Comparison of ENCODE assay signal across 8 cellular contexts in genomic region chr16:81448154-81449131, GRCh38. TPM values are rescaled to one million over a fixed set of nuclear protein-coding genes. Genes with fewer than 3 reads are reported as not detected.
DNase-seq lines count a peak whose midpoint lies in the region; ATAC-seq and TF ChIP-seq lines count a peak whose summit lies in the region.

No MANE protein-coding gene starts in this region.

- no peaks in the 10 kb centered on the region for H3K27me3 Mint-ChIP-seq in activated naive CD4-positive, alpha-beta T cell treated with anti-CD3 and anti-CD28 coated beads, Interleukin-2, amount 50 U/mL, for 24 hours

- H3K27ac Mint-ChIP-seq in activated naive CD4-positive, alpha-beta T cell treated with anti-CD3 and anti-CD28 coated beads, Interleukin-2, amount 50 U/mL, for 24 hours, result no peak overlapping the region

- intact Hi-C loops in upper lobe of right lung (cut with DNase I), result no loop called here

- H3K4me1 ChIP-seq in adipocyte (ENCODE audit: control insufficient read depth, insufficient read depth, low read length) (peaks cover 30% of the 10 kb centered on the region), liver (ENCODE audit: control insufficient read depth in 4 of 4, insufficient read depth in 4 of 4, low read length in 3 of 4) (peaks cover 22 to 71% (median 50%) of the 10 kb centered on the region in 4 donors), upper lobe of right lung (peaks cover 48% of the 10 kb centered on the region)

- H3K36me3 ChIP-seq in adipocyte (ENCODE audit: control insufficient read depth, insufficient read depth, low read length, severe bottlenecking) (no peaks in the 10 kb centered on the region), liver (ENCODE audit: control insufficient read depth in 4 of 4, insufficient read depth in 3 of 4, low read depth in 1 of 4, low read length in 3 of 4) (no peaks in the 10 kb centered on the region), upper lobe of right lung (no peaks in the 10 kb centered on the region)

- H3K4me3 Mint-ChIP-seq in activated naive CD4-positive, alpha-beta T cell treated with anti-CD3 and anti-CD28 coated beads, Interleukin-2, amount 50 U/mL, for 24 hours, result peak overlapping the region; percentile 52

- H3K9ac ChIP-seq in adipocyte (ENCODE audit: low read length), result no peak overlapping the region
- peak overlapping the region; percentile 69 to 76 for H3K9ac ChIP-seq in liver (ENCODE audit: low read depth in 1 of 2, low read length in 2 of 2)

- H3K36me3 Mint-ChIP-seq in activated naive CD4-positive, alpha-beta T cell treated with anti-CD3 and anti-CD28 coated beads, Interleukin-2, amount 50 U/mL, for 24 hours, result peaks cover 4% of the 10 kb centered on the region

- no peak for DNase-seq in activated naive CD4-positive, alpha-beta T cell (lab: John Stamatoyannopoulos, UW)
- DNase-seq in adipocyte (ENCODE audit: low read depth) (no peak), upper lobe of right lung (no peak), cerebellar cortex (ENCODE audit: low spot score) (no peak), NCI-H345 treated with DMSO at 0.1 percent for 48 hours (lab: John Stamatoyannopoulos, UW; ENCODE audit: unreplicated experiment) (no peak), SKM-1 treated with dmso at 0.1 percent for 144 hours (lab: John Stamatoyannopoulos, UW; ENCODE audit: unreplicated experiment) (no peak)

- no peak for ATAC-seq in upper lobe of right lung

- H3K4me3 ChIP-seq in adipocyte (ENCODE audit: low read length) (peak overlapping the region; percentile 20), liver (ENCODE audit: low read depth in 1 of 3, low read length in 3 of 3) (peak overlapping the region; percentile 35 to 71 (median 40)), upper lobe of right lung (peak overlapping the region; percentile 82)

- no peaks in the 10 kb centered on the region for H3K9me3 ChIP-seq in adipocyte (ENCODE audit: control insufficient read depth, low read length)
- H3K9me3 ChIP-seq in liver (ENCODE audit: control insufficient read depth in 4 of 4, low read length in 3 of 4), result no peaks in the 10 kb centered on the region
- no peaks in the 10 kb centered on the region for H3K9me3 ChIP-seq in upper lobe of right lung

- TF ChIP-seq RAD21 in liver (IDR thresholded peaks at IDR 0.05), result peak; percentile 48 to 69

- TF ChIP-seq CTCF in liver (IDR thresholded peaks at IDR 0.05; ENCODE audit: low read depth, low read length, missing input control), result no peak
- no peak for TF ChIP-seq CTCF in upper lobe of right lung (IDR thresholded peaks at IDR 0.05)

- 23% methylated on average over 19 of the region's 19 CpGs for WGBS in liver

- H3K27ac ChIP-seq in liver (ENCODE audit: low read depth in 1 of 2, low read length in 2 of 2), result peak overlapping the region; percentile 89
- peak overlapping the region; percentile 83 for H3K27ac ChIP-seq in upper lobe of right lung

- no peaks in the 10 kb centered on the region for H3K9me3 Mint-ChIP-seq in activated naive CD4-positive, alpha-beta T cell treated with anti-CD3 and anti-CD28 coated beads, Interleukin-2, amount 50 U/mL, for 24 hours

- peaks cover 76% of the 10 kb centered on the region for H3K4me1 Mint-ChIP-seq in activated naive CD4-positive, alpha-beta T cell treated with anti-CD3 and anti-CD28 coated beads, Interleukin-2, amount 50 U/mL, for 24 hours

- no peaks in the 10 kb centered on the region for H3K27me3 ChIP-seq in adipocyte (replicated peaks; ENCODE audit: control insufficient read depth, insufficient read depth, low read length)
- no peaks in the 10 kb centered on the region for H3K27me3 ChIP-seq in liver (ENCODE audit: control insufficient read depth in 4 of 4, insufficient read depth in 4 of 4, low read length in 3 of 4)
- H3K27me3 ChIP-seq in upper lobe of right lung, result no peaks in the 10 kb centered on the region

TF ChIP-seq in liver, 16 proteins besides CTCF, POLR2A, EP300 and RAD21:
- peak; percentile 45 to 61 for TF ChIP-seq JUND (IDR thresholded peaks at IDR 0.05)
- peak; percentile 93 for TF ChIP-seq MAX (IDR thresholded peaks at IDR 0.05)
- TF ChIP-seq FOXA2 (IDR thresholded peaks at IDR 0.05), result no peak
- TF ChIP-seq YY1 (IDR thresholded peaks at IDR 0.05), result peak; percentile 53
- peak; percentile 70 for TF ChIP-seq REST (IDR thresholded peaks at IDR 0.05)
- peak; percentile 82 for TF ChIP-seq TAF1 (conservative IDR thresholded peaks at IDR 0.05)
- TF ChIP-seq FOXA1 (IDR thresholded peaks at IDR 0.05), result peak; percentile 42
- TF ChIP-seq ATF3 (IDR thresholded peaks at IDR 0.05), result no peak
- TF ChIP-seq NR2F2 (IDR thresholded peaks at IDR 0.05), result peak; percentile 34
- TF ChIP-seq HNF4G (IDR thresholded peaks at IDR 0.05), result peak; percentile 75
- TF ChIP-seq RXRA (IDR thresholded peaks at IDR 0.05), result peak; percentile 93 to 94
- peak; percentile 95 for TF ChIP-seq SP1 (IDR thresholded peaks at IDR 0.05)
- TF ChIP-seq EGR1 (IDR thresholded peaks at IDR 0.05; ENCODE audit: low read depth in 2 of 2), result peak in 1 of 2 donors; percentile 62
- no peak for TF ChIP-seq ZBTB33 (IDR thresholded peaks at IDR 0.05)
- TF ChIP-seq GABPA (IDR thresholded peaks at IDR 0.05 in 1 of 2, conservative IDR thresholded peaks at IDR 0.05 in 1 of 2), result no peak
- peak; percentile 92 to 96 for TF ChIP-seq HNF4A (conservative IDR thresholded peaks at IDR 0.05)
TF ChIP-seq in liver: peak in this region for 12.

RNA-seq across cellular contexts. Expression of gene CMIP, which starts 3.8 kb away (rescaled TPM):
- total RNA-seq in liver, result 10 to 100 TPM; 14.1 to 15.6 TPM
- 1 to 10 TPM; 1.7 to 6.1 TPM for polyA plus RNA-seq in liver
- total RNA-seq in upper lobe of right lung, result 73.8 TPM

Comparison
In these comparisons a context has a peak if more than half of its experiments do, and no peak if none do; other contexts are left out.
1. H3K4me3 ChIP-seq: peak in every context shown above with its lines; median percentile 82 in upper lobe of right lung; 40 in liver; 20 in adipocyte.